ENCODE assay signal across 8 cellular contexts in genomic region chrX:53320543-53321215, GRCh38. TPM values are rescaled to one million over a fixed set of nuclear protein-coding genes. Genes with fewer than 3 reads are reported as not detected.
DNase-seq lines count a peak whose midpoint lies in the region; ATAC-seq, FAIRE-seq and TF ChIP-seq lines count a peak whose summit lies in the region.

No MANE protein-coding gene starts in this region.

- no peaks in the 10 kb centered on the region for H3K9me3 ChIP-seq in vagina

- peak overlapping the region; percentile 57 for H3K4me2 ChIP-seq in KMS-11

- intact Hi-C loops in vagina (cut with DNase I) = no loop called here

- peaks cover 1% of the 10 kb centered on the region for H3K36me3 Mint-ChIP-seq in memory B cell

- no peaks in the 10 kb centered on the region for H3K36me3 ChIP-seq in KMS-11 (ENCODE audit: insufficient read depth)
- H3K36me3 ChIP-seq in bronchial epithelial cell (ENCODE audit: control insufficient read depth, insufficient read depth, low read length) = no peaks in the 10 kb centered on the region
- no peaks in the 10 kb centered on the region for H3K36me3 ChIP-seq in vagina

- H3K4me1 Mint-ChIP-seq in memory B cell = peaks cover 12% of the 10 kb centered on the region

- DNase-seq in AG04449 (ENCODE audit: low read depth, low spot score) (no peak), bronchial epithelial cell (ENCODE audit: low read depth) (no peak), memory B cell (ENCODE audit: low spot score in 2 of 2) (no peak), vagina (ENCODE audit: extremely low spot score in 2 of 2) (no peak), COR-L47 (lab: John Stamatoyannopoulos, UW) (no peak), HuH-7 (ENCODE audit: low spot score) (no peak), DMS153 (lab: John Stamatoyannopoulos, UW) (no peak)

- H3K27me3 Mint-ChIP-seq in memory B cell = peaks cover 24% of the 10 kb centered on the region

- no peaks in the 10 kb centered on the region for H4K20me1 ChIP-seq in KMS-11 (ENCODE audit: insufficient read depth)

- POLR2A ChIA-PET in AG04449 (lab: Yijun Ruan, JAX) = no interaction called here

- H3K4me1 ChIP-seq in KMS-11 (ENCODE audit: low read depth, poor library complexity, severe bottlenecking) (no peaks in the 10 kb centered on the region), vagina (peaks cover 24% of the 10 kb centered on the region)

- H3K9ac ChIP-seq in KMS-11 = no peak overlapping the region

- FAIRE-seq in bronchial epithelial cell (lab: Jason Lieb, UNC) = no peak

- H3K9me3 Mint-ChIP-seq in memory B cell = no peaks in the 10 kb centered on the region

- peak overlapping the region; percentile 81 for H2AFZ ChIP-seq in KMS-11 (ENCODE audit: low read depth)

- TF ChIP-seq POLR2A in vagina (IDR thresholded peaks at IDR 0.05) = no peak

- TF ChIP-seq CTCF in AG04449 (IDR thresholded peaks at IDR 0.05; ENCODE audit: insufficient read depth, low read length, missing control alignments) (no peak), KMS-11 (conservative IDR thresholded peaks at IDR 0.05; ENCODE audit: low read depth, low read length) (no peak), bronchial epithelial cell (IDR thresholded peaks at IDR 0.05; ENCODE audit: insufficient read depth, low read length, severe bottlenecking) (no peak), vagina (IDR thresholded peaks at IDR 0.05) (no peak)

- H3K27ac ChIP-seq in KMS-11 = no peak overlapping the region
- no peak overlapping the region for H3K27ac ChIP-seq in vagina

- CTCF ChIA-PET in AG04449 (lab: Yijun Ruan, JAX) = interaction anchor here (0.7 to 10.4 kb wide), 7 partner anchors 11 to 161 kb away, joined by 3 to 86 read pairs (median 34); no protein-coding TSS in a partner anchor

- peak overlapping the region; percentile 56 for H3K4me3 Mint-ChIP-seq in memory B cell

- H3K4me3 ChIP-seq in AG04449 (ENCODE audit: low read depth, low read length) (peak overlapping the region; percentile 58), KMS-11 (IDR thresholded peaks at IDR 0.05; ENCODE audit: insufficient read depth, low read depth, low read length) (no peak overlapping the region), bronchial epithelial cell (ENCODE audit: low read depth, low read length) (peak overlapping the region; percentile 34), vagina (peak overlapping the region; percentile 56 to 58)

- no peak overlapping the region for H3K27ac Mint-ChIP-seq in memory B cell

- peak; percentile 47 for ATAC-seq in memory B cell (ENCODE audit: low read depth)

- H3K27me3 ChIP-seq in KMS-11 (ENCODE audit: insufficient read depth, low read depth) (peaks cover 18% of the 10 kb centered on the region; the same call in 1 of the 2 replicates), bronchial epithelial cell (ENCODE audit: control insufficient read depth, insufficient read depth, low read length) (peaks cover 23% of the 10 kb centered on the region), vagina (peaks cover 10% of the 10 kb centered on the region)

- no peaks in the 10 kb centered on the region for H3K79me2 ChIP-seq in KMS-11 (ENCODE audit: insufficient read depth, low read depth)

RNA-seq across cellular contexts. Expression of gene IQSEC2, which starts 39.3 kb away (rescaled TPM):
- 3.4 and 5.9 TPM in 2 replicates for total RNA-seq in bronchial epithelial cell
- 22.8 TPM for total RNA-seq in vagina
